ENCODE assay signal across 24 cellular contexts in the genomic region with DNA sequence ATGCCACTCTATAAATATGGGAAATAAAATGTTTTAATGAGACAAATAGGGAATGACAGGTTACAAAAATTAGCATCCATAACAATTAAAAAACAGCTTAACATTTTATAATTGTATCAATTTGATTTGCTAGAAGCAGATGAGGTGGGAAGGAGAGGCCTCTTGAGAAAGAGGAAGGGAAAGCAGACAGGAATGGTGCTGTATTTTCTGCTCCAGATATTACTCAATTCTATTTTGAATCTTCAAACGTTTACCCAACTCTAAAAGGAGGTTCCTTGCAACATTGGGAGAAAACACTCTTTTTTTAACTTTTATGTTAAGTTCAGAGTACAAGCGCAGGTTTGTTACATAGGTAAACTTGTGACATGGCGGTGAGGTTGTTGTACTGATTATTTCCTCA. TPM values are rescaled to one million over a fixed set of nuclear protein-coding genes. Genes with fewer than 3 reads are reported as not detected.
DNase-seq lines count a peak whose midpoint lies in the region; ATAC-seq and TF ChIP-seq lines count a peak whose summit lies in the region.
"Had no signal": no experiment of that assay in that cellular context is flagged by ENCODE, and none has a peak within 500 bp of the region (broad histone marks: within the 10 kb centered on the region; RNA-seq: fewer than 3 reads in every experiment).

No MANE protein-coding gene starts in this region.

- peaks cover 17% of the 10 kb centered on the region for H3K4me1 ChIP-seq in adipocyte (ENCODE audit: control insufficient read depth, insufficient read depth, low read length)
- H3K4me1 ChIP-seq in osteoblast (ENCODE audit: insufficient read depth, low read length), result no peaks in the 10 kb centered on the region
- H3K4me1 ChIP-seq: Caco-2 had no signal

- H3K4me2 ChIP-seq in osteoblast (ENCODE audit: insufficient read depth, low read length), result no peak overlapping the region
- H3K4me2 ChIP-seq: KMS-11 had no signal

- H3K36me3 ChIP-seq in adipocyte (ENCODE audit: control insufficient read depth, insufficient read depth, low read length, severe bottlenecking), result no peaks in the 10 kb centered on the region
- H3K36me3 ChIP-seq in osteoblast (ENCODE audit: insufficient read depth, low read length), result no peaks in the 10 kb centered on the region
- H3K36me3 ChIP-seq: SJSA1 had no signal

- H4K20me1 ChIP-seq in osteoblast (ENCODE audit: insufficient read depth, low read length), result no peaks in the 10 kb centered on the region

- no peak for ATAC-seq in HG02571 (IDR thresholded peaks at IDR 0.05; ENCODE audit: unreplicated experiment)

- H2AFZ ChIP-seq in osteoblast (ENCODE audit: low read length), result no peak overlapping the region

- H3K9me3 ChIP-seq in adipocyte (ENCODE audit: control insufficient read depth, low read length) (no peaks in the 10 kb centered on the region), osteoblast (ENCODE audit: low read depth, low read length) (no peaks in the 10 kb centered on the region)
- H3K9me3 ChIP-seq: Caco-2 had no signal

- no peaks in the 10 kb centered on the region for H3K79me2 ChIP-seq in osteoblast (ENCODE audit: insufficient read depth, low read length)

- H3K27me3 ChIP-seq in adipocyte (replicated peaks; ENCODE audit: control insufficient read depth, insufficient read depth, low read length) (no peaks in the 10 kb centered on the region), osteoblast (ENCODE audit: insufficient read depth, low read length) (no peaks in the 10 kb centered on the region)
- H3K27me3 ChIP-seq: SJSA1 had no signal

- H3K9ac ChIP-seq in adipocyte (ENCODE audit: low read length), result no peak overlapping the region
- H3K9ac ChIP-seq: KMS-11 had no signal

- TF ChIP-seq CTCF in osteoblast (IDR thresholded peaks at IDR 0.05; ENCODE audit: extremely low read depth, low read depth, low read length), result no peak

- H3K27ac ChIP-seq in osteoblast (ENCODE audit: low read depth, low read length), result no peak overlapping the region
- H3K27ac ChIP-seq: 22Rv1, KMS-11, SJSA1 had no signal

- H3K4me3 ChIP-seq in adipocyte (ENCODE audit: low read length) (no peak overlapping the region), osteoblast (ENCODE audit: insufficient read depth, low read length) (no peak overlapping the region)
- H3K4me3 ChIP-seq: SJSA1 had no signal

- DNase-seq in SIG-M5 treated with dmso at 0.1 percent for 504 hours (lab: John Stamatoyannopoulos, UW; ENCODE audit: unreplicated experiment) (peak; percentile 78), SIG-M5 (lab: John Stamatoyannopoulos, UW) (no peak), NOMO-1 treated with dmso at 0.1 percent for 144 hours (lab: John Stamatoyannopoulos, UW; ENCODE audit: unreplicated experiment) (peak; percentile 35), adipocyte (ENCODE audit: low read depth) (peak; percentile 32), osteoblast (ENCODE audit: insufficient read length, low spot score, missing footprints) (no peak), HT-29 (ENCODE audit: low spot score) (no peak), GM19240 (ENCODE audit: insufficient read length, low spot score) (no peak)
- DNase-seq: AML-193; Caco-2; CD4-positive, alpha-beta T cell; GF-D8; H7; HFFc6; NCI-H1092 treated with DMSO at 0.1 percent for 48 hours; NCI-H146; NCI-H2029 treated with DMSO at 0.1 percent for 48 hours; NCI-H2171; NCI-H446 treated with DMSO at 0.1 percent for 48 hours; SW 1271; T-helper 2 cell had no signal

RNA-seq across cellular contexts. Expression of gene ALDH1A3, which starts 44.9 kb away (rescaled TPM):
- total RNA-seq in osteoblast, result 54.6 and 61.6 TPM in 2 replicates
- total RNA-seq in HT-29 (2014; rRNA removed; shearing (Covaris generic)), result 12.3 and 21.0 TPM in 2 replicates
- total RNA-seq: CD4-positive, alpha-beta T cell had no signal

Comparison
In these comparisons a context has a peak if more than half of its experiments do, and no peak if none do; other contexts are left out.
1. DNase-seq: peak in SIG-M5 treated with dmso at 0.1 percent for 504 hours (single experiment), NOMO-1 treated with dmso at 0.1 percent for 144 hours (single experiment) and adipocyte (single experiment); none in SIG-M5 (single experiment), osteoblast (single experiment), HT-29 (single experiment) and GM19240 (single experiment).